ENCODE assay signal across 7 cellular contexts in the genomic region with DNA sequence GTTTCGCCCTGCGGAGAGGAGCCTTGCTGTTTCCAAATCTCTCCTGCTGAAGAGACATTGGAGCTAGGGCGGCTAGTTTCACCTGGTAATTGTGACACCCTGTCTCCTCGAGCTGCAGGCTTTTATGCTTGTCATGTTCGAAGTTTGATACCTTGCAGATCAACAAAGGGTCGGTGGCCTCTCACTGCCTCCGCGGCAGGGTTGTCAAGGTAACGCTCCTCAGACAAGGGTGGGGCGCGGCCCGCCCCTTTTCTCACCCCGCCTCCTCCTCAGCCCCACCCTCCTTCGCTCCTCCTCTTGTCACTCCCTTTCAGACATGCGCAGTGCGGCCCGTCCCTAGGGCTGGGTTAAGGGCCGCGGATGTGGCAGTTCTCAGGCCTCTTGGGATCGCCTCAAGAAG. TPM values are rescaled to one million over a fixed set of nuclear protein-coding genes. Genes with fewer than 3 reads are reported as not detected.
"Had no signal": no experiment of that assay in that cellular context is flagged by ENCODE, and none has a peak within 500 bp of the region (broad histone marks: within the 10 kb centered on the region; RNA-seq: fewer than 3 reads in every experiment).

No MANE protein-coding gene starts in this region.

RNA-seq across cellular contexts. Expression of gene TP53TG3D, which starts 0.4 kb away (rescaled TPM):
- total RNA-seq: gastroesophageal sphincter, kidney, liver, mesothelial cell of epicardium, PC-9, temporal lobe, ureter had no signal
